Comparison of ENCODE assay signal across 27 cellular contexts in genomic region chr4:175306436-175306835, GRCh38.
DNase-seq lines count a peak whose midpoint lies in the region; ATAC-seq, FAIRE-seq and TF ChIP-seq lines count a peak whose summit lies in the region.
"Had no signal": no experiment of that assay in that cellular context is flagged by ENCODE, and none has a peak within 500 bp of the region (broad histone marks: within the 10 kb centered on the region; RNA-seq: fewer than 3 reads in every experiment).

No MANE protein-coding gene starts in this region.

- H3K4me1 ChIP-seq in OCI-LY7 (ENCODE audit: insufficient read depth, low read length, poor library complexity, severe bottlenecking) = no peaks in the 10 kb centered on the region
- no peaks in the 10 kb centered on the region for H3K4me1 ChIP-seq in neural progenitor cell

- FAIRE-seq in HTR-8/SVneo (lab: Jason Lieb, UNC) = peak; percentile 33
- FAIRE-seq: G401.6, H1 had no signal

- H4K20me1 ChIP-seq in OCI-LY7 (ENCODE audit: insufficient read depth, low read length) (no peaks in the 10 kb centered on the region), neural progenitor cell (ENCODE audit: low read depth) (no peaks in the 10 kb centered on the region)

- H3K36me3 ChIP-seq in OCI-LY7 (ENCODE audit: insufficient read depth, low read length) = no peaks in the 10 kb centered on the region
- H3K36me3 ChIP-seq in kidney epithelial cell (ENCODE audit: control insufficient read depth, insufficient read depth, low read length) = no peaks in the 10 kb centered on the region
- H3K36me3 ChIP-seq in neural progenitor cell = no peaks in the 10 kb centered on the region
- H3K36me3 ChIP-seq: MG63 had no signal

- H3K27ac ChIP-seq in OCI-LY7 (ENCODE audit: low read depth, low read length, poor library complexity, severe bottlenecking) (no peak overlapping the region), neural progenitor cell (no peak overlapping the region)
- H3K27ac ChIP-seq: HL-60, RWPE1 had no signal

- no peak overlapping the region for H3K27ac Mint-ChIP-seq in neural progenitor cell
- H3K27ac Mint-ChIP-seq: CD4-positive, alpha-beta memory T cell had no signal

- CTCF ChIA-PET in OCI-LY7 (lab: Charles Lee; ENCODE audit: unreplicated experiment) = no interaction called here

- no peaks in the 10 kb centered on the region for H3K79me2 ChIP-seq in OCI-LY7 (ENCODE audit: insufficient read depth, low read depth, low read length)
- no peaks in the 10 kb centered on the region for H3K79me2 ChIP-seq in neural progenitor cell (ENCODE audit: low read depth)

- no peaks in the 10 kb centered on the region for H3K36me3 Mint-ChIP-seq in neural progenitor cell
- H3K36me3 Mint-ChIP-seq: CD4-positive, alpha-beta memory T cell had no signal

- no peak overlapping the region for H3K4me3 Mint-ChIP-seq in neural progenitor cell
- H3K4me3 Mint-ChIP-seq: CD4-positive, alpha-beta memory T cell had no signal

- H3K4me3 ChIP-seq in OCI-LY7 (ENCODE audit: low read depth, low read length, poor library complexity, severe bottlenecking) = no peak overlapping the region
- no peak overlapping the region for H3K4me3 ChIP-seq in kidney epithelial cell (ENCODE audit: low read depth, low read length)
- H3K4me3 ChIP-seq in neural progenitor cell = no peak overlapping the region
- H3K4me3 ChIP-seq: MG63 had no signal

- H2AFZ ChIP-seq in OCI-LY7 (ENCODE audit: low read length) (peak overlapping the region; percentile 8; the same call in 1 of the 2 replicates), neural progenitor cell (replicated peaks) (no peak overlapping the region)

- no peaks in the 10 kb centered on the region for H3K9me3 Mint-ChIP-seq in neural progenitor cell

- no peak overlapping the region for H3K9ac ChIP-seq in neural progenitor cell

- DNase-seq in HTR-8/SVneo (ENCODE audit: insufficient read length, low spot score) (no peak), OCI-LY7 (ENCODE audit: low spot score) (no peak), kidney epithelial cell (ENCODE audit: low read depth) (peak; percentile 63), renal cortical epithelial cell (ENCODE audit: low read depth) (peak; percentile 84), left ventricle myocardium superior (no peak), HuH-7 (ENCODE audit: low spot score) (no peak), neural progenitor cell (ENCODE audit: low spot score) (no peak)
- DNase-seq: C1 segment of cervical spinal cord; CD4-positive, alpha-beta memory T cell; COR-L47; Karpas-422; MG63; NCI-H1105 treated with DMSO at 0.1 percent for 48 hours; NCI-H146; NCI-H1930; NCI-H2107; NCI-H524; NCI-H774; NK-92 treated with Interleukin-12 subunit alpha and Interleukin-12 subunit beta, amount 100 ng/mL, for 24 hours; SHP77 had no signal

- H3F3A ChIP-seq in neural progenitor cell (ENCODE audit: low read depth) = no peaks in the 10 kb centered on the region

- no peaks in the 10 kb centered on the region for H3K27me3 Mint-ChIP-seq in neural progenitor cell (ENCODE audit: insufficient read depth, low read depth)
- H3K27me3 Mint-ChIP-seq: CD4-positive, alpha-beta memory T cell had no signal

- no TSS peak for BruUV-seq in OCI-LY7 (replicated peaks; lab: Mats Ljungman, UMichigan)

- H3K4me2 ChIP-seq in OCI-LY7 (ENCODE audit: low read length) (no peak overlapping the region), neural progenitor cell (no peak overlapping the region)

- H3K27me3 ChIP-seq in kidney epithelial cell (ENCODE audit: control insufficient read depth, insufficient read depth, low read length) (no peaks in the 10 kb centered on the region), neural progenitor cell (no peaks in the 10 kb centered on the region)
- H3K27me3 ChIP-seq: MG63 had no signal

- peaks cover 12% of the 10 kb centered on the region for H3K4me1 Mint-ChIP-seq in neural progenitor cell
- H3K4me1 Mint-ChIP-seq: CD4-positive, alpha-beta memory T cell had no signal

- H3K9me3 ChIP-seq in OCI-LY7 (ENCODE audit: low read length) (no peaks in the 10 kb centered on the region), neural progenitor cell (ENCODE audit: low read depth) (no peaks in the 10 kb centered on the region)
- H3K9me3 ChIP-seq: MG63 had no signal

- no peaks in the 10 kb centered on the region for H3K9me2 ChIP-seq in OCI-LY7 (ENCODE audit: insufficient read depth, low read length)

- TF ChIP-seq CTCF in OCI-LY7 (conservative IDR thresholded peaks at IDR 0.05; ENCODE audit: low read length) = no peak
- TF ChIP-seq CTCF in kidney epithelial cell (IDR thresholded peaks at IDR 0.05; ENCODE audit: insufficient read depth, low read length, poor library complexity, severe bottlenecking) = no peak
- TF ChIP-seq CTCF in neural progenitor cell (IDR thresholded peaks at IDR 0.05) = no peak

- intact Hi-C loops in OCI-LY7 (cut with micrococcal nuclease; ENCODE audit: unreplicated experiment) (no loop called here), left ventricle myocardium superior (cut with micrococcal nuclease) (no loop called here)

- ATAC-seq in left ventricle myocardium superior (no peak), HG02938 (IDR thresholded peaks at IDR 0.05; ENCODE audit: unreplicated experiment) (no peak)
- ATAC-seq: HCT116, Panc1 had no signal

- POLR2A ChIA-PET in OCI-LY7 (lab: Charles Lee) = no interaction called here

Comparison
In these comparisons a context has a peak if more than half of its experiments do, and no peak if none do; other contexts are left out.
1. DNase-seq: peak in kidney epithelial cell (single experiment) and renal cortical epithelial cell (single experiment); none in HTR-8/SVneo (single experiment), OCI-LY7 (single experiment), left ventricle myocardium superior (single experiment), HuH-7 (single experiment) and neural progenitor cell (single experiment).